ENCODE assay signal across 26 cellular contexts in genomic region chr3:23640472-23641146, GRCh38.
DNase-seq lines count a peak whose midpoint lies in the region; ATAC-seq and TF ChIP-seq lines count a peak whose summit lies in the region.
"Had no signal": no experiment of that assay in that cellular context is flagged by ENCODE, and none has a peak within 500 bp of the region (broad histone marks: within the 10 kb centered on the region; RNA-seq: fewer than 3 reads in every experiment).

No MANE protein-coding gene starts in this region.

- ATAC-seq in GM21423 (IDR thresholded peaks at IDR 0.05; ENCODE audit: unreplicated experiment) = no peak
- no peak for ATAC-seq in HG02870 (IDR thresholded peaks at IDR 0.05; ENCODE audit: unreplicated experiment)
- ATAC-seq: GM23338, K562, sciatic nerve had no signal

- BruUV-seq in A673 (replicated peaks; lab: Mats Ljungman, UMichigan) = no TSS peak

- no peak overlapping the region for H3K9ac ChIP-seq in Loucy (ENCODE audit: low read depth, low read length, poor library complexity, severe bottlenecking)

- CTCF ChIA-PET in A673 (lab: Charles Lee) = no interaction called here

- H3K4me1 ChIP-seq in Loucy (ENCODE audit: insufficient read depth, low read length, poor library complexity, severe bottlenecking) (no peaks in the 10 kb centered on the region), A673 (ENCODE audit: insufficient read depth, low read length, poor library complexity, severe bottlenecking) (no peaks in the 10 kb centered on the region), stomach (no peaks in the 10 kb centered on the region)
- H3K4me1 ChIP-seq: Peyer's patch had no signal

- TF ChIP-seq EP300 in stomach (IDR thresholded peaks at IDR 0.05) = no peak

- H3K27ac ChIP-seq in A673 (ENCODE audit: low read depth, low read length, poor library complexity, severe bottlenecking) (no peak overlapping the region), stomach (no peak overlapping the region)
- H3K27ac ChIP-seq: brain microvascular endothelial cell, Peyer's patch had no signal

- no peak overlapping the region for H3K4me3 ChIP-seq in Loucy (ENCODE audit: low read length, poor library complexity, severe bottlenecking)
- H3K4me3 ChIP-seq in astrocyte of the spinal cord (ENCODE audit: low read depth, low read length) = no peak overlapping the region
- no peak overlapping the region for H3K4me3 ChIP-seq in fibroblast of villous mesenchyme (ENCODE audit: low read depth, low read length)
- H3K4me3 ChIP-seq in A673 (ENCODE audit: low read depth, low read length, poor library complexity, severe bottlenecking) = no peak overlapping the region
- no peak overlapping the region for H3K4me3 ChIP-seq in stomach
- H3K4me3 ChIP-seq: GM23338, K562, MG63, Peyer's patch, tibial nerve had no signal

- no peaks in the 10 kb centered on the region for H3K36me3 ChIP-seq in Loucy (ENCODE audit: insufficient read depth, low read length)
- H3K36me3 ChIP-seq in A673 (ENCODE audit: insufficient read depth, low read length, poor library complexity, severe bottlenecking) = no peaks in the 10 kb centered on the region
- no peaks in the 10 kb centered on the region for H3K36me3 ChIP-seq in stomach
- H3K36me3 ChIP-seq: brain microvascular endothelial cell, MG63, Peyer's patch, tibial nerve had no signal

- no peaks in the 10 kb centered on the region for H3K79me2 ChIP-seq in Loucy (ENCODE audit: insufficient read depth, low read length)

- no peak for TF ChIP-seq POLR2A in stomach (IDR thresholded peaks at IDR 0.05)

- TF ChIP-seq CTCF in Loucy (conservative IDR thresholded peaks at IDR 0.05; ENCODE audit: low read length) (no peak), astrocyte of the spinal cord (IDR thresholded peaks at IDR 0.05; ENCODE audit: low read depth, low read length) (no peak), fibroblast of villous mesenchyme (IDR thresholded peaks at IDR 0.05; ENCODE audit: insufficient read depth, low read depth, low read length) (no peak), A673 (conservative IDR thresholded peaks at IDR 0.05; ENCODE audit: low read depth, low read length) (no peak), stomach (IDR thresholded peaks at IDR 0.05) (no peak)

- H3F3A ChIP-seq in Loucy (ENCODE audit: low read depth) = no peaks in the 10 kb centered on the region

- WGBS in stomach, 5 donors = 31 to 46% (median 41%) methylated on average over 1 of the region's 1 CpG

- no peaks in the 10 kb centered on the region for H3K27me3 ChIP-seq in Loucy (ENCODE audit: insufficient read depth, low read length, poor library complexity, severe bottlenecking)
- no peaks in the 10 kb centered on the region for H3K27me3 ChIP-seq in A673 (replicated peaks; ENCODE audit: insufficient read depth, low read depth, low read length, poor library complexity)
- no peaks in the 10 kb centered on the region for H3K27me3 ChIP-seq in stomach
- H3K27me3 ChIP-seq: brain microvascular endothelial cell, MG63, Peyer's patch, tibial nerve had no signal

- H3K9me3 ChIP-seq in Loucy (ENCODE audit: insufficient read depth, low read depth, low read length) (peaks cover 3% of the 10 kb centered on the region; the same call in 1 of the 2 replicates), A673 (ENCODE audit: low read depth, low read length, poor library complexity, severe bottlenecking) (no peaks in the 10 kb centered on the region), stomach (peaks cover 0 to 5% (median 2%) of the 10 kb centered on the region in 4 donors)
- H3K9me3 ChIP-seq: MG63, Peyer's patch, tibial nerve had no signal

- in situ Hi-C loops in astrocyte of the spinal cord (cut with HindIII; ENCODE audit: low sequenced_read_pairs) = no loop called here

- peak; percentile 23 for DNase-seq in astrocyte of the spinal cord (ENCODE audit: low read depth, low spot score)
- peak; percentile 15 for DNase-seq in fibroblast of villous mesenchyme (ENCODE audit: low read depth)
- no peak for DNase-seq in A673 (ENCODE audit: low spot score)
- no peak for DNase-seq in stomach
- DNase-seq: activated CD4-positive, alpha-beta T cell treated with anti-CD3 and anti-CD28 coated beads, Interleukin-2, amount 10 ng/mL, durations not matched to agents 24 days and 14 days; activated CD8-positive, alpha-beta memory T cell treated with anti-CD3 and anti-CD28 coated beads for 24 hours; activated naive CD4-positive, alpha-beta T cell treated with anti-CD3 and anti-CD28 coated beads, Interleukin-2, amount 50 U/mL, for 16 hours; activated T-cell treated with anti-CD3 and anti-CD28 coated beads for 4 hours; amniotic stem cell; brain microvascular endothelial cell; CD4-positive, CD25-positive, alpha-beta regulatory T cell; DND-41; MG63; NCI-H2029; NCI-H524; Peyer's patch; stimulated activated CD4-positive, alpha-beta T cell treated with anti-CD3 and anti-CD28 coated beads, Interleukin-12 subunit alpha, Interleukin-12 subunit beta, amount 100 ng/mL, for 4 hours; stimulated activated CD4-positive, alpha-beta T cell treated with anti-CD3 and anti-CD28 coated beads, Interleukin-4, amount 100 ng/mL, for 24 hours; T-helper 9 cell had no signal

- H3K9me2 ChIP-seq in Loucy (replicated peaks; ENCODE audit: low read depth, low read length) = no peaks in the 10 kb centered on the region

- no peak overlapping the region for H3K4me2 ChIP-seq in Loucy (ENCODE audit: low read depth, low read length, poor library complexity, severe bottlenecking)
- H3K4me2 ChIP-seq: GM23338 had no signal

- H4K20me1 ChIP-seq in Loucy (ENCODE audit: insufficient read depth, low read length, poor library complexity, severe bottlenecking) = no peaks in the 10 kb centered on the region

- POLR2A ChIA-PET in A673 (lab: Charles Lee; ENCODE audit: low non-redundant PET) = no interaction called here

- intact Hi-C loops in A673 (cut with micrococcal nuclease; ENCODE audit: unreplicated experiment) (no loop called here), stomach (cut with DNase I; ENCODE audit: low total_unique reads) (no loop called here)

- peak overlapping the region; percentile 28; the same call in 1 of the 2 replicates for H2AFZ ChIP-seq in Loucy (ENCODE audit: low read length)
- H2AFZ ChIP-seq: GM23338 had no signal

Comparison
In these comparisons a context has a peak if more than half of its experiments do, and no peak if none do; other contexts are left out.
1. DNase-seq: peak in astrocyte of the spinal cord (single experiment) and fibroblast of villous mesenchyme (single experiment); none in A673 (single experiment) and stomach (single experiment).